Comparison of ENCODE assay signal across 5 cellular contexts in genomic region chr2:217570394-217570793, GRCh38.
"Had no signal": no experiment of that assay in that cellular context is flagged by ENCODE, and none has a peak within 500 bp of the region (broad histone marks: within the 10 kb centered on the region; RNA-seq: fewer than 3 reads in every experiment).

No MANE protein-coding gene starts in this region.

- H3K4me3 ChIP-seq: K562 had no signal

- ATAC-seq: HepG2, K562 had no signal

- DNase-seq: IMR-90 had no signal

- FAIRE-seq: HepG2, HTR-8/SVneo, K562 had no signal

- H3K27ac ChIP-seq: HL-60 had no signal
